In genomic region chr3:158802399-158803023, GRCh38 we compare ENCODE assay signal across 8 cellular contexts. TPM values are rescaled to one million over a fixed set of nuclear protein-coding genes. Genes with fewer than 3 reads are reported as not detected.
DNase-seq lines count a peak whose midpoint lies in the region; ATAC-seq and TF ChIP-seq lines count a peak whose summit lies in the region.

No MANE protein-coding gene starts in this region.

- TF ChIP-seq CTCF in CD14-positive monocyte (IDR thresholded peaks at IDR 0.05) = peak; percentile 22

- H3K27me3 Mint-ChIP-seq in CD14-positive monocyte (ENCODE audit: low read depth in 3 of 3) = peaks cover 0 to 3% (median 1%) of the 10 kb centered on the region in 3 donors

- peaks cover 26 to 31% of the 10 kb centered on the region in 2 donors for H3K36me3 Mint-ChIP-seq in CD14-positive monocyte

- peak overlapping the region; percentile 97 to 99 (median 98) for H3K27ac Mint-ChIP-seq in CD14-positive monocyte

- H3K4me3 Mint-ChIP-seq in CD14-positive monocyte = peak overlapping the region; percentile 93 to 94

- H3K4me3 ChIP-seq in mononuclear cell (ENCODE audit: low read length) = peak overlapping the region; percentile 91

- no peaks in the 10 kb centered on the region for H3K27me3 ChIP-seq in mononuclear cell (ENCODE audit: insufficient read depth, low read length)

- H3K4me1 Mint-ChIP-seq in CD14-positive monocyte = peaks cover 43% of the 10 kb centered on the region

- peaks cover 0 to 2% (median 0%) of the 10 kb centered on the region in 7 donors for H3K9me3 Mint-ChIP-seq in CD14-positive monocyte

- peaks cover 29% of the 10 kb centered on the region for H3K4me1 ChIP-seq in mononuclear cell (ENCODE audit: insufficient read depth, low read length)

- intact Hi-C loops in CD14-positive monocyte (cut with micrococcal nuclease) = no loop called here
- intact Hi-C loops in posterior vena cava (cut with DNase I) = no loop called here

- ATAC-seq in GM18909 (IDR thresholded peaks at IDR 0.05; ENCODE audit: poor library complexity, unreplicated experiment) (peak; percentile 32), HG03103 (IDR thresholded peaks at IDR 0.05; ENCODE audit: low read depth, unreplicated experiment) (peak; percentile 32)

- no peaks in the 10 kb centered on the region for H3K9me3 ChIP-seq in mononuclear cell (ENCODE audit: low read depth, low read length)

- DNase-seq in CD14-positive monocyte (ENCODE audit: low spot score) (peak; percentile 68), SIG-M5 treated with dmso at 0.1 percent for 504 hours (lab: John Stamatoyannopoulos, UW; ENCODE audit: unreplicated experiment) (peak; percentile 70), NK-92 (lab: John Stamatoyannopoulos, UW; ENCODE audit: unreplicated experiment) (no peak), posterior vena cava (ENCODE audit: low spot score) (no peak)
- peak; percentile 3 for DNase-seq in effector CD4-positive, alpha-beta T cell

RNA-seq across cellular contexts. Expression of gene MFSD1, which starts 0.7 kb away (rescaled TPM):
- polyA plus RNA-seq in CD14-positive monocyte = 100 to 1,000 TPM; 225 to 262 TPM
- 91.4 TPM for total RNA-seq in mononuclear cell
- 10 to 100 TPM; 62.0 to 80.3 TPM for total RNA-seq in posterior vena cava

Comparison
In these comparisons a context has a peak if more than half of its experiments do, and no peak if none do; other contexts are left out.
1. DNase-seq: peak in CD14-positive monocyte (single experiment), SIG-M5 treated with dmso at 0.1 percent for 504 hours (single experiment) and effector CD4-positive, alpha-beta T cell (single experiment); none in NK-92 (single experiment) and posterior vena cava (single experiment).